In the genomic region with DNA sequence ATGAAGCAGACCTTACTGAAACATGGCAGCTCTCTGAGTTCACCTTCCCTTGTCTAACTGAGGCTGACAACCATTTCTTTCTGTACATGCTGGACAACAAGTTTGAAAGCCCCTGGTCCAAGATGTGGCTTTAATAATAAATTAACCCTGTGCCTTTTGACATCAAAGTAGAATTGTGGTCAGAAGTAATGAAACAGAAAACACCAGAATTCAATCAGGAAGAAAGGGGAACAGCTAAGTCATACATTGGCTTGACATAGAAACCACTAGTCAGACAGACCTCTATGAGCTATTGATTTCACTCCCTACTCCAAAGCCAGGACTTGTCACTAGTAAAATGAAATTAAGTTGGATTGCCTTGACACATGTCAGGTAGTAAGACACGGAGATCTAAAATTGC, we compare ENCODE assay signal across 14 cellular contexts.
A peak's percentile ranks its signal among the peaks of the same experiment; 100 is the strongest.
DNase-seq lines count a peak whose midpoint lies in the region; ATAC-seq and TF ChIP-seq lines count a peak whose summit lies in the region.
"Had no signal": no experiment of that assay in that cellular context is flagged by ENCODE, and none has a peak within 500 bp of the region (broad histone marks: within the 10 kb centered on the region; RNA-seq: fewer than 3 reads in every experiment).

No MANE protein-coding gene starts in this region.

- H3K27ac ChIP-seq in upper lobe of left lung (no peak overlapping the region), tibial artery (no peak overlapping the region)
- H3K27ac ChIP-seq: HL-60, parathyroid adenoma, SJCRH30 had no signal

- POLR2A ChIA-PET in activated CD4-positive, alpha-beta T cell treated with anti-CD3 and anti-CD28 coated beads for 36 hours (lab: Charles Lee), result interaction anchor here (0.5 kb wide), 1 partner anchor 22 kb away, joined by 4 read pairs; no protein-coding TSS in a partner anchor

- H3K4me3 ChIP-seq in upper lobe of left lung (no peak overlapping the region), tibial artery (no peak overlapping the region)
- H3K4me3 ChIP-seq: SJCRH30 had no signal

- H3K4me1 Mint-ChIP-seq in activated CD4-positive, alpha-beta T cell treated with anti-CD3 and anti-CD28 coated beads for 36 hours, result peaks cover 15% of the 10 kb centered on the region

- DNase-seq in activated CD4-positive, alpha-beta T cell treated with anti-CD3 and anti-CD28 coated beads for 36 hours, result no peak
- no peak for DNase-seq in activated CD4-positive, alpha-beta T cell treated with anti-CD3 and anti-CD28 coated beads for 4 hours
- DNase-seq in renal cortical epithelial cell (ENCODE audit: low read depth) (peak; percentile 21), upper lobe of left lung (no peak), NCI-H1105 treated with DMSO at 0.1 percent for 48 hours (lab: John Stamatoyannopoulos, UW) (no peak), tibial artery (no peak)
- DNase-seq: caudate nucleus; NCI-H69; SJCRH30; stimulated activated naive CD4-positive, alpha-beta T cell had no signal

- peaks cover 4% of the 10 kb centered on the region for H3K9me3 Mint-ChIP-seq in activated CD4-positive, alpha-beta T cell treated with anti-CD3 and anti-CD28 coated beads for 36 hours (ENCODE audit: low read depth)

- H3K36me3 Mint-ChIP-seq in activated CD4-positive, alpha-beta T cell treated with anti-CD3 and anti-CD28 coated beads for 36 hours (ENCODE audit: low read depth), result peaks cover 15% of the 10 kb centered on the region

- no peaks in the 10 kb centered on the region for H3K27me3 Mint-ChIP-seq in activated CD4-positive, alpha-beta T cell treated with anti-CD3 and anti-CD28 coated beads for 36 hours

- CTCF ChIA-PET in activated CD4-positive, alpha-beta T cell treated with anti-CD3 and anti-CD28 coated beads for 36 hours (lab: Charles Lee), result interaction anchor here (0.8 to 1.3 kb wide), 2 partner anchors 14 to 226 kb away, joined by 3 to 4 read pairs; no protein-coding TSS in a partner anchor

- no peak overlapping the region for H3K4me3 Mint-ChIP-seq in activated CD4-positive, alpha-beta T cell treated with anti-CD3 and anti-CD28 coated beads for 36 hours

- no peaks in the 10 kb centered on the region for H3K27me3 ChIP-seq in upper lobe of left lung
- H3K27me3 ChIP-seq in tibial artery, result no peaks in the 10 kb centered on the region
- H3K27me3 ChIP-seq: SJCRH30 had no signal

- 83 to 100% methylated on average over 1 of the region's 1 CpG for WGBS in upper lobe of left lung, 2 donors

- intact Hi-C loops in activated CD4-positive, alpha-beta T cell treated with anti-CD3 and anti-CD28 coated beads for 36 hours (cut with DNase I, micrococcal nuclease), result no loop called here
- intact Hi-C loops in tibial artery (cut with DNase I; ENCODE audit: low total_unique reads), result no loop called here

- no peaks in the 10 kb centered on the region for H3K36me3 ChIP-seq in upper lobe of left lung
- no peaks in the 10 kb centered on the region for H3K36me3 ChIP-seq in tibial artery
- H3K36me3 ChIP-seq: SJCRH30 had no signal

- TF ChIP-seq CTCF in upper lobe of left lung (IDR thresholded peaks at IDR 0.05), result no peak
- TF ChIP-seq CTCF in tibial artery (IDR thresholded peaks at IDR 0.05), result no peak

- peak; percentile 44 for ATAC-seq in activated CD4-positive, alpha-beta T cell treated with anti-CD3 and anti-CD28 coated beads for 36 hours
- ATAC-seq in GM21786 (IDR thresholded peaks at IDR 0.05; ENCODE audit: unreplicated experiment), result peak; percentile 78
- peak; percentile 72 for ATAC-seq in HG03135 (IDR thresholded peaks at IDR 0.05; ENCODE audit: unreplicated experiment)
- no peak for ATAC-seq in upper lobe of left lung (ENCODE audit: low FRiP score in 2 of 2)

- H3K27ac Mint-ChIP-seq in activated CD4-positive, alpha-beta T cell treated with anti-CD3 and anti-CD28 coated beads for 36 hours, result no peak overlapping the region

- H3K4me1 ChIP-seq in upper lobe of left lung (peaks cover 14 to 22% (median 18%) of the 10 kb centered on the region in 4 donors), tibial artery (peaks cover 0 to 10% (median 5%) of the 10 kb centered on the region in 4 donors)
- H3K4me1 ChIP-seq: SJCRH30 had no signal

- H3K9me3 ChIP-seq in upper lobe of left lung (no peaks in the 10 kb centered on the region), tibial artery (no peaks in the 10 kb centered on the region)
- H3K9me3 ChIP-seq: SJCRH30 had no signal

- TF ChIP-seq POLR2A in upper lobe of left lung (IDR thresholded peaks at IDR 0.05), result no peak

- no peak for TF ChIP-seq EP300 in upper lobe of left lung (IDR thresholded peaks at IDR 0.05)

Comparison
In these comparisons a context has a peak if more than half of its experiments do, and no peak if none do; other contexts are left out.
1. ATAC-seq: peak in activated CD4-positive, alpha-beta T cell treated with anti-CD3 and anti-CD28 coated beads for 36 hours (single experiment), GM21786 (single experiment) and HG03135 (single experiment); none in upper lobe of left lung (0 of 2).